Comparison of ENCODE assay signal across 23 cellular contexts in the genomic region with DNA sequence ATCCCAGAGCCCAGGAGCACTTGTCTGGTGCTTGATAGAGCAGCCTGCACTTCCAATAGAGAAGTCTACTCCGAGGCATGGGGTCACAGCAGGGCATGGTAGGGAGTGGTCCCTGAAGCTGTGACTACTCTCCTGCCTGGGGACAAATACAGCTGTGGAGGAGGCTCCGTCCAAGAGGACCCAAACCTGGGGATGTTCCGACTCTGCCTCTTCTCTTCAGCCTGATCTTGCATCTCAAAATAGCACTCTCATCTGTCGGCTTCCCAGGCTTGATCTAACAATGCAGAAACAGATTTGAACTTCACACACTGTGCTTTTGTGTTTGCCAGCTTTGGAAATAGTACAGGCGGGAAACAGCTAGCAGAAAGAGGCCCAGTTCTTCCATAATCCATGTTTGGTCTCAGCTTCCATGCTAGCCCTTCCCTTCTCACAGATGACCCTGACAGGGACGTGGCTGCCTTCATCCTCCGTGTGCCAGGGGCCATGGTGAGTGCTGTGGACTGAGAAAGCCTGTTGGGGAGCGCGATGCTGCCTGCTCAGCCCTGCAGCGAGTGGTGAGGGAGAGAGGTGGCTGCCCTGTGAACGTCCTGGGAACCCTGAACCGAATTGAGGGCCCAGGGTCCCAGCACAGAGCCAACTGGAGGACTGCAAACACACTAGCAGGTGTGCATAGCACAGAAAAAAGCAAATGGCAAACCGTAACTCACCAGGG.
"Had no signal": no experiment of that assay in that cellular context is flagged by ENCODE, and none has a peak within 500 bp of the region (broad histone marks: within the 10 kb centered on the region; RNA-seq: fewer than 3 reads in every experiment).

No MANE protein-coding gene starts in this region.

- H3K9me3 ChIP-seq: gastroesophageal sphincter, thyroid gland, upper lobe of left lung, vagina had no signal

- H3K4me1 ChIP-seq: gastroesophageal sphincter, thyroid gland, upper lobe of left lung, vagina had no signal

- H3K27ac Mint-ChIP-seq: activated CD4-positive, alpha-beta memory T cell treated with anti-CD3 and anti-CD28 coated beads, Interleukin-2, amount 10 ng/mL, durations not matched to agents 7 days and 5 days; activated CD4-positive, alpha-beta T cell treated with anti-CD3 and anti-CD28 coated beads, Interleukin-2, amount 10 ng/mL, durations not matched to agents 7 days and 5 days; activated naive CD4-positive, alpha-beta T cell treated with anti-CD3 and anti-CD28 coated beads, Interleukin-2, amount 50 U/mL, for 24 hours; activated naive CD8-positive, alpha-beta T cell treated with anti-CD3 and anti-CD28 coated beads, Interleukin-2, amount 50 U/mL, for 24 hours; activated T-helper 2 cell treated with anti-CD3 and anti-CD28 coated beads, Interferon-gamma antibody, Interleukin-2, Interleukin-4, amounts not matched to agents 10 μg/mL and 5 μg/mL and 100 μg/mL, durations not matched to agents 14 hours and 24 hours and 36 hours; naive thymus-derived CD4-positive, alpha-beta T cell; stimulated activated naive CD8-positive, alpha-beta T cell treated with anti-CD3 and anti-CD28 coated beads, Interleukin-15, Interleukin-2, amounts not matched to agents 100 ng/mL and 50 ng/mL, for 24 hours had no signal

- H3K27ac ChIP-seq: gastroesophageal sphincter, skin epidermis, thyroid gland, upper lobe of left lung, vagina, VCaP had no signal

- H3K4me3 Mint-ChIP-seq: activated CD4-positive, alpha-beta memory T cell treated with anti-CD3 and anti-CD28 coated beads, Interleukin-2, amount 10 ng/mL, durations not matched to agents 7 days and 5 days; activated CD4-positive, alpha-beta T cell treated with anti-CD3 and anti-CD28 coated beads, Interleukin-2, amount 10 ng/mL, durations not matched to agents 7 days and 5 days; activated naive CD4-positive, alpha-beta T cell treated with anti-CD3 and anti-CD28 coated beads, Interleukin-2, amount 50 U/mL, for 24 hours; activated naive CD8-positive, alpha-beta T cell treated with anti-CD3 and anti-CD28 coated beads, Interleukin-2, amount 50 U/mL, for 24 hours; activated T-cell treated with anti-CD3 and anti-CD28 coated beads, Interleukin-2, amount 50 U/mL, for 4 hours; naive thymus-derived CD4-positive, alpha-beta T cell; stimulated activated naive CD8-positive, alpha-beta T cell treated with anti-CD3 and anti-CD28 coated beads, Interleukin-15, Interleukin-2, amounts not matched to agents 100 ng/mL and 50 ng/mL, for 24 hours had no signal

- H3K4me3 ChIP-seq: gastroesophageal sphincter, lung, skin epidermis, thyroid gland, upper lobe of left lung, vagina had no signal

- H3K27me3 ChIP-seq: thyroid gland, upper lobe of left lung, vagina had no signal

- H3K36me3 ChIP-seq: gastroesophageal sphincter, thyroid gland, upper lobe of left lung, vagina had no signal

- H3K36me3 Mint-ChIP-seq: activated naive CD4-positive, alpha-beta T cell treated with anti-CD3 and anti-CD28 coated beads, Interleukin-2, amount 50 U/mL, for 24 hours; naive thymus-derived CD4-positive, alpha-beta T cell had no signal

- ATAC-seq: activated CD4-positive, CD25-positive, alpha-beta regulatory T cell treated with anti-CD3 and anti-CD28 coated beads, Interleukin-2, amount 50 U/mL, for 24 hours; activated naive CD8-positive, alpha-beta T cell treated with anti-CD3 and anti-CD28 coated beads, Interleukin-2, amount 50 U/mL, for 24 hours; activated T-cell treated with anti-CD3 and anti-CD28 coated beads, Interleukin-2, amount 50 U/mL, for 4 hours; gastroesophageal sphincter; left lobe of liver; naive thymus-derived CD4-positive, alpha-beta T cell; sciatic nerve had no signal

- H3K9me3 Mint-ChIP-seq: activated CD4-positive, alpha-beta memory T cell treated with anti-CD3 and anti-CD28 coated beads, Interleukin-2, amount 10 ng/mL, durations not matched to agents 7 days and 5 days; activated CD4-positive, alpha-beta T cell treated with anti-CD3 and anti-CD28 coated beads, Interleukin-2, amount 10 ng/mL, durations not matched to agents 7 days and 5 days; activated naive CD4-positive, alpha-beta T cell treated with anti-CD3 and anti-CD28 coated beads, Interleukin-2, amount 50 U/mL, for 24 hours; activated naive CD8-positive, alpha-beta T cell treated with anti-CD3 and anti-CD28 coated beads, Interleukin-2, amount 50 U/mL, for 24 hours; activated T-cell treated with anti-CD3 and anti-CD28 coated beads, Interleukin-2, amount 50 U/mL, for 4 hours; activated T-helper 2 cell treated with anti-CD3 and anti-CD28 coated beads, Interferon-gamma antibody, Interleukin-2, Interleukin-4, amounts not matched to agents 10 μg/mL and 5 μg/mL and 100 μg/mL, durations not matched to agents 14 hours and 24 hours and 36 hours; stimulated activated naive CD8-positive, alpha-beta T cell treated with anti-CD3 and anti-CD28 coated beads, Interleukin-15, Interleukin-2, amounts not matched to agents 100 ng/mL and 50 ng/mL, for 24 hours had no signal

- DNase-seq: activated CD4-positive, alpha-beta memory T cell treated with anti-CD3 and anti-CD28 coated beads, Interleukin-2, amount 10 ng/mL, durations not matched to agents 7 days and 5 days; activated CD4-positive, alpha-beta T cell treated with anti-CD3 and anti-CD28 coated beads, Interleukin-2, amount 10 ng/mL, durations not matched to agents 7 days and 5 days; activated naive CD8-positive, alpha-beta T cell treated with anti-CD3 and anti-CD28 coated beads, Interleukin-2, amount 50 U/mL, for 24 hours; activated T-cell treated with anti-CD3 and anti-CD28 coated beads, Interleukin-2, amount 50 U/mL, for 4 hours; cortex of kidney; naive thymus-derived CD4-positive, alpha-beta T cell; occipital lobe; stimulated activated CD4-positive, alpha-beta T cell treated with anti-CD3 and anti-CD28 coated beads, Interleukin-12 subunit alpha, Interleukin-12 subunit beta, amount 100 ng/mL, for 4 hours; stimulated activated CD4-positive, alpha-beta T cell treated with anti-CD3 and anti-CD28 coated beads, Interleukin-4, amount 100 ng/mL, for 1 hour; T-helper 9 cell; thyroid gland had no signal
